Comparison of ENCODE assay signal across 11 cellular contexts in genomic region chr2:46098606-46099005, GRCh38.
DNase-seq lines count a peak whose midpoint lies in the region; ATAC-seq and TF ChIP-seq lines count a peak whose summit lies in the region.
"Had no signal": no experiment of that assay in that cellular context is flagged by ENCODE, and none has a peak within 500 bp of the region (broad histone marks: within the 10 kb centered on the region; RNA-seq: fewer than 3 reads in every experiment).

No MANE protein-coding gene starts in this region.

- H3K4me3 Mint-ChIP-seq in activated naive CD8-positive, alpha-beta T cell treated with anti-CD3 and anti-CD28 coated beads for 36 hours, result no peak overlapping the region

- H3K27me3 Mint-ChIP-seq in activated naive CD8-positive, alpha-beta T cell treated with anti-CD3 and anti-CD28 coated beads for 36 hours, result no peaks in the 10 kb centered on the region

- no peak for ATAC-seq in Right ventricle myocardium superior (ENCODE audit: poor library complexity)

- TF ChIP-seq POLR2A in tibial nerve (IDR thresholded peaks at IDR 0.05), result no peak
- no peak for TF ChIP-seq POLR2A in Peyer's patch (IDR thresholded peaks at IDR 0.05)

- H3K36me3 ChIP-seq in right atrium auricular region (no peaks in the 10 kb centered on the region), tibial nerve (peaks cover 0 to 22% (median 0%) of the 10 kb centered on the region in 3 donors), Peyer's patch (no peaks in the 10 kb centered on the region)

- H3K27me3 ChIP-seq in right atrium auricular region, result no peaks in the 10 kb centered on the region
- no peaks in the 10 kb centered on the region for H3K27me3 ChIP-seq in tibial nerve
- H3K27me3 ChIP-seq in Peyer's patch, result no peaks in the 10 kb centered on the region

- H3K4me1 ChIP-seq in right atrium auricular region, result peaks cover 0 to 15% of the 10 kb centered on the region in 2 donors
- H3K4me1 ChIP-seq in tibial nerve, result peaks cover 0 to 30% (median 6%) of the 10 kb centered on the region in 4 donors
- H3K4me1 ChIP-seq in Peyer's patch, result no peaks in the 10 kb centered on the region

- TF ChIP-seq CTCF in right atrium auricular region (IDR thresholded peaks at IDR 0.05) (no peak), tibial nerve (IDR thresholded peaks at IDR 0.05) (no peak), GM10266 (IDR thresholded peaks at IDR 0.05; ENCODE audit: control insufficient read depth, insufficient read depth, low read depth, missing control alignments) (no peak), Peyer's patch (IDR thresholded peaks at IDR 0.05) (no peak)

- no peak for TF ChIP-seq EP300 in tibial nerve (IDR thresholded peaks at IDR 0.05)

- H3K27ac ChIP-seq in right atrium auricular region (peak overlapping the region; percentile 58 to 77), tibial nerve (peak overlapping the region in 3 of 4 donors; percentile 41 to 86 (median 77)), Peyer's patch (peak overlapping the region in 2 of 4 donors; percentile 62 to 63)

- WGBS in tibial nerve, 2 donors, result 39 to 44% methylated on average over 1 of the region's 1 CpG

- DNase-seq in right atrium auricular region (ENCODE audit: low spot score), result no peak
- DNase-seq in Right ventricle myocardium superior, result no peak
- peak; percentile 29 for DNase-seq in activated naive CD8-positive, alpha-beta T cell treated with anti-CD3 and anti-CD28 coated beads for 36 hours
- DNase-seq in glomerular visceral epithelial cell (ENCODE audit: extremely low spot score), result peak; percentile 11
- no peak for DNase-seq in tibial nerve (ENCODE audit: low spot score in 2 of 2)
- no peak for DNase-seq in DMS 273 (lab: John Stamatoyannopoulos, UW; ENCODE audit: unreplicated experiment)
- DNase-seq in GM10266 (ENCODE audit: extremely low spot score), result no peak
- no peak for DNase-seq in Peyer's patch
- DNase-seq: activated CD8-positive, alpha-beta memory T cell treated with anti-CD3 and anti-CD28 coated beads, Interleukin-2, amount 50 U/mL, for 4 hours; COR-L47; NK-92 treated with Interleukin-12 subunit alpha and Interleukin-12 subunit beta, amount 100 ng/mL, for 24 hours had no signal

- intact Hi-C loops in Right ventricle myocardium superior (cut with DNase I), result no loop called here

- H3K9me3 Mint-ChIP-seq in activated naive CD8-positive, alpha-beta T cell treated with anti-CD3 and anti-CD28 coated beads for 36 hours, result peaks cover 6% of the 10 kb centered on the region

- H3K36me3 Mint-ChIP-seq in activated naive CD8-positive, alpha-beta T cell treated with anti-CD3 and anti-CD28 coated beads for 36 hours, result peaks cover 23% of the 10 kb centered on the region

- peaks cover 0 to 6% of the 10 kb centered on the region in 2 donors for H3K9me3 ChIP-seq in right atrium auricular region
- H3K9me3 ChIP-seq in tibial nerve, result peaks cover 0 to 18% (median 0%) of the 10 kb centered on the region in 4 donors
- no peaks in the 10 kb centered on the region for H3K9me3 ChIP-seq in Peyer's patch

- no peak overlapping the region for H3K27ac Mint-ChIP-seq in activated naive CD8-positive, alpha-beta T cell treated with anti-CD3 and anti-CD28 coated beads for 36 hours

- no peak overlapping the region for H3K4me3 ChIP-seq in right atrium auricular region
- H3K4me3 ChIP-seq in tibial nerve, result no peak overlapping the region
- no peak overlapping the region for H3K4me3 ChIP-seq in Peyer's patch

- H3K4me1 Mint-ChIP-seq in activated naive CD8-positive, alpha-beta T cell treated with anti-CD3 and anti-CD28 coated beads for 36 hours, result peaks cover 10% of the 10 kb centered on the region

Comparison
In these comparisons a context has a peak if more than half of its experiments do, and no peak if none do; other contexts are left out.
1. DNase-seq: peak in activated naive CD8-positive, alpha-beta T cell treated with anti-CD3 and anti-CD28 coated beads for 36 hours (single experiment) and glomerular visceral epithelial cell (single experiment); none in right atrium auricular region (single experiment), Right ventricle myocardium superior (single experiment), tibial nerve (0 of 2), DMS 273 (single experiment), GM10266 (single experiment) and Peyer's patch (0 of 3).